Comparison of ENCODE assay signal across 1 cellular context in the genomic region with DNA sequence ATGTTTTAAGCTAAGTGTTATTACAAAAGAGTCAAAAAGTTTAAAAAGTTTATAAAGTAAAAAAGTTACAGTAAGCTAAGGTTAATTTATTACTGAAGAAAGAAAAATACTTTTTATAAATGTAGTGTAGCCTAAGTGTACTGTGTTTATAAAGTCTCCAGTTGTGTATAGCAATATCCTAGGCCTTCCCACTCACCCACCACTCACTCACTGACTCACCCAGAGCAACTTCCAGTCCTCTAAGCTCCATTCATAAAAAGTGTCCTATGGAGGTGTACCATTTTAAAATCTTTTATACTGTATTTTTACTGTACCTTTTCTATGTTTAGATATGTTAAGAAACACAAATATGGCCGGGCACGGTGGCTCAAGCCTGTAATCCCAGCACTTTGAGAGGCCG. TPM values are rescaled to one million over a fixed set of nuclear protein-coding genes. Genes with fewer than 3 reads are reported as not detected.
"Had no signal": no experiment of that assay in that cellular context is flagged by ENCODE, and none has a peak within 500 bp of the region (broad histone marks: within the 10 kb centered on the region; RNA-seq: fewer than 3 reads in every experiment).

No MANE protein-coding gene starts in this region.

RNA-seq across cellular contexts. Expression of gene NEIL3, which starts 4.8 kb away (rescaled TPM):
- polyA plus RNA-seq: urinary bladder had no signal
